8 cellular contexts compared by ENCODE assay signal in the genomic region with DNA sequence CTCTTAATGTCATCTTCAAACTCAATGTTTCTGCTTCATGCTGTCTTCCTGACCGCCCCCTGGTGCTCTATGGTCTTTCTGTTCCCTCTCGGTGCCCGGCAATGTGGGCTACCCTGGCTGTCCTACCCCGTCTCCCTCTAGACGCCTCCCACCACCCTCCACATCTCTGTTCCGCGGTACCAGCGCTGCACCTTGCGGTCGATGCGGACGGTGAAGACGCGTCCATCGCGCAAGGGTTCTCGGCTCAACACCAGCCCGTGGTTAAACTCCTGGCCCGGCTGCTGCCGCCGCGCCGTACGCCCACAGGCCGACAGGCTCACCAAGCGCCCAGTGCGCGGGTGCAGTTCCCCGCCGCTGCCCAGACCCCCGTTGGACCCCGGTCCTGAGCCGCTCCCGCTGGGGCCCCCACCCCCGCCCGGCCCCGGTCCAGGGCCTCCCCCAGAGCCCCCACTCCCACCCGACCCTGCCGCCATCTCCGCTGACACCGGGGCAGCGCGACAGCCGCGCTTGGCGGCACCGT. TPM values are rescaled to one million over a fixed set of nuclear protein-coding genes. Genes with fewer than 3 reads are reported as not detected.
DNase-seq lines count a peak whose midpoint lies in the region; ATAC-seq, FAIRE-seq and TF ChIP-seq lines count a peak whose summit lies in the region.

A gene (minus strand): TSS at position 496 of the 520 bp plus-strand sequence. CDS start 23 bp downstream, at position 473.

- H3K27me3 Mint-ChIP-seq in astrocyte (ENCODE audit: low read depth, unreplicated experiment): no peaks in the 10 kb centered on the region

- ATAC-seq in GM18909 (IDR thresholded peaks at IDR 0.05; ENCODE audit: poor library complexity, unreplicated experiment) (peak; percentile 10), GM21367 (IDR thresholded peaks at IDR 0.05; ENCODE audit: unreplicated experiment) (no peak)
- peak; percentile 39 for ATAC-seq in stimulated activated effector memory CD8-positive, alpha-beta T cell treated with anti-CD3 and anti-CD28 coated beads, Interleukin-12 subunit alpha, Interleukin-12 subunit beta, amount 100 ng/mL, for 72 hours

- peak within 1 kb of the TSS; percentile 88 for H3K9ac ChIP-seq in astrocyte (ENCODE audit: low read length)

- H3K4me3 ChIP-seq in AG04450 (ENCODE audit: low read depth, low read length): peak within 1 kb of the TSS; percentile 97
- H3K4me3 ChIP-seq in astrocyte (ENCODE audit: insufficient read depth, low read depth, low read length): peak within 1 kb of the TSS; percentile 97

- peaks cover 8% of the 10 kb centered on the region for H3K4me1 ChIP-seq in astrocyte (ENCODE audit: insufficient read depth, low read length)

- H3K4me2 ChIP-seq in astrocyte (ENCODE audit: low read length): peak within 1 kb of the TSS; percentile 98

- peaks cover 9% of the 10 kb centered on the region for H4K20me1 ChIP-seq in astrocyte (ENCODE audit: insufficient read depth, low read length)

- H3K9me3 Mint-ChIP-seq in astrocyte (ENCODE audit: unreplicated experiment): no peaks in the 10 kb centered on the region
- no peaks in the 10 kb centered on the region for H3K9me3 Mint-ChIP-seq in stimulated activated effector memory CD8-positive, alpha-beta T cell treated with anti-CD3 and anti-CD28 coated beads, Interleukin-12 subunit alpha, Interleukin-12 subunit beta, amount 100 ng/mL, for 72 hours

- peaks cover 6% of the 10 kb centered on the region for H3K36me3 Mint-ChIP-seq in astrocyte (ENCODE audit: low read depth, unreplicated experiment)
- H3K36me3 Mint-ChIP-seq in stimulated activated effector memory CD8-positive, alpha-beta T cell treated with anti-CD3 and anti-CD28 coated beads, Interleukin-12 subunit alpha, Interleukin-12 subunit beta, amount 100 ng/mL, for 72 hours: peaks cover 38% of the 10 kb centered on the region

- H3K9me3 ChIP-seq in AG04450 (ENCODE audit: control insufficient read depth, insufficient read depth, low read length) (no peaks in the 10 kb centered on the region; the same call in 1 of the 2 replicates), astrocyte (ENCODE audit: insufficient read depth, low read depth, low read length) (no peaks in the 10 kb centered on the region)

- POLR2A ChIA-PET in AG04450 (lab: Yijun Ruan, JAX): interaction anchor here (0.6 to 1.5 kb wide), 8 partner anchors 13 to 256 kb away, joined by 4 to 17 read pairs (median 6); a partner anchor contains a TSS

- DNase-seq in AG04450 (ENCODE audit: low read depth, low spot score) (no peak), HT-29 (ENCODE audit: low spot score) (no peak), astrocyte (ENCODE audit: low read depth) (no peak), iPS-NIHi7 (ENCODE audit: extremely low spot score) (peak; percentile 27), NCI-H1105 (lab: John Stamatoyannopoulos, UW) (no peak)
- no peak for DNase-seq in stimulated activated effector memory CD8-positive, alpha-beta T cell treated with anti-CD3 and anti-CD28 coated beads, Interleukin-12 subunit alpha, Interleukin-12 subunit beta, amount 100 ng/mL, for 72 hours (ENCODE audit: low spot score in 2 of 2)

- H3K4me1 Mint-ChIP-seq in astrocyte (ENCODE audit: low read depth, unreplicated experiment): peaks cover 10% of the 10 kb centered on the region
- H3K4me1 Mint-ChIP-seq in stimulated activated effector memory CD8-positive, alpha-beta T cell treated with anti-CD3 and anti-CD28 coated beads, Interleukin-12 subunit alpha, Interleukin-12 subunit beta, amount 100 ng/mL, for 72 hours: peaks cover 61% of the 10 kb centered on the region

- no peak; the same call in 1 of the 2 replicates for TF ChIP-seq CTCF in AG04450 (IDR thresholded peaks at IDR 0.05; ENCODE audit: low read depth, low read length)
- no peak for TF ChIP-seq CTCF in astrocyte (IDR thresholded peaks at IDR 0.05; ENCODE audit: insufficient read depth, low read depth, low read length)

- peak within 1 kb of the TSS; percentile 96 for H3K27ac Mint-ChIP-seq in astrocyte (ENCODE audit: unreplicated experiment)
- H3K27ac Mint-ChIP-seq in stimulated activated effector memory CD8-positive, alpha-beta T cell treated with anti-CD3 and anti-CD28 coated beads, Interleukin-12 subunit alpha, Interleukin-12 subunit beta, amount 100 ng/mL, for 72 hours: peak within 1 kb of the TSS; percentile 95

- peaks cover 4% of the 10 kb centered on the region for H3K27me3 ChIP-seq in AG04450 (ENCODE audit: control insufficient read depth, insufficient read depth, low read length)
- H3K27me3 ChIP-seq in astrocyte (ENCODE audit: insufficient read depth, low read length): no peaks in the 10 kb centered on the region

- FAIRE-seq in astrocyte (lab: Jason Lieb, UNC): no peak

- CTCF ChIA-PET in AG04450 (lab: Charles Lee): interaction anchor here (0.6 to 2.6 kb wide), 6 partner anchors 14 to 284 kb away, joined by 3 to 13 read pairs (median 4); a partner anchor contains a TSS

- H2AFZ ChIP-seq in astrocyte (ENCODE audit: low read depth, low read length): peak within 1 kb of the TSS; percentile 97

- H3K27ac ChIP-seq in AG04450 (ENCODE audit: low read depth, low read length): peak within 1 kb of the TSS; percentile 91
- peak within 1 kb of the TSS; percentile 79 for H3K27ac ChIP-seq in astrocyte (ENCODE audit: low read depth, low read length)

- H3K36me3 ChIP-seq in astrocyte (ENCODE audit: insufficient read depth, low read length): peaks cover 2% of the 10 kb centered on the region

- H3K4me3 Mint-ChIP-seq in astrocyte (ENCODE audit: unreplicated experiment): peak within 1 kb of the TSS; percentile 95
- peak within 1 kb of the TSS; percentile 88 for H3K4me3 Mint-ChIP-seq in stimulated activated effector memory CD8-positive, alpha-beta T cell treated with anti-CD3 and anti-CD28 coated beads, Interleukin-12 subunit alpha, Interleukin-12 subunit beta, amount 100 ng/mL, for 72 hours

- peaks cover 29% of the 10 kb centered on the region for H3K79me2 ChIP-seq in astrocyte (ENCODE audit: insufficient read depth, low read length)

RNA-seq across cellular contexts. Expression of the gene that starts here (rescaled TPM):
- polyA plus RNA-seq in AG04450 (2011; rRNA removed): 7.3 and 9.6 TPM in 2 replicates
- 18.4 and 25.8 TPM in 2 replicates for polyA minus RNA-seq in AG04450 (2011; rRNA and poly(A)+ RNA removed)
- total RNA-seq in HT-29 (2014; rRNA removed; shearing (Covaris generic)): 18.0 and 21.1 TPM in 2 replicates
- total RNA-seq in astrocyte: 32.5 and 32.6 TPM in 2 replicates
